In the genomic region with DNA sequence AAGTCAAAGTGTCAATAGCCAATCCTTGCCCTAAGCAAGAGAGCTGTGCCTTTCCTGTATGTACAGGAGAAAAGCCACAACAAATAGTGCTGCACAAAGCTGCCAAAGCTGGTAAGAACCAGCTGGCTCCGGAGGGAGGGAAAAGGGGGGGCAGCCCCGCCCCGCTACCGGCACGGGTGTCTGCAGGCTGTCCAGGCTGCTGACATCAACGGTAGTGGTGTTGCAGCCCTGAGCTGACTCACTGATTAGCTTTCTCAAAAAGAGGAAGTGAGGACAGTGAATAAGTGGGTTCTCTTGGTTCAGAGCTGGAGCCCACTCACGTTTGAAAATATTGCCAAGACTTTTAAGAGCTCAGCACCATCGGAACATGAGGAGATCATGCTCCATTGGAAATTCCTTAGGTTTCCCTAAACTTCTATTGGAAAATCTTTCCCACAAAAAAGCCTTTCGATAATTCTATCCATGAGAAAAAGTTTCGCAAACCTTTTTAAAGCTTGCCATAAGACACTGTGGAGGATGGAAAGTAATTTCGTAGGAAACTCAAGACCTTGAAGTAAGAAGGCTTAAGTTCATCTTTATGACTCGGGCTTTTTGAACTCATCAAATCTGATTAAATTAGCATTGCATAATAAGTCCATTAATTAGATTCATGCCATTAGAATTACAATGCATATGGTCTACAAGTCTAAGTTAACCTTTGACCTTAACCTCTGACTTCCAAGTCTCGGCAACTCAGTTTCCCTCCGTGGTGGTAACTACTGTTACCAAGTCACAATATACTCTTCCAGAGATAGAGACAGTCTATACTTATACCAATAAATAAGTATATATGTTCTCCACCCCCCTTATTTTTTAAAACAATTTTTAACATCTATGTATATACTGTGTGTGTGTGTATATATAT, we compare ENCODE assay signal across 1 cellular context.
TF ChIP-seq lines count a peak whose summit lies in the region.

No MANE protein-coding gene starts in this region.

TF ChIP-seq in K562, 482 proteins besides CTCF, POLR2A, EP300 and RAD21 (continued from another document and continues in another):
- TF ChIP-seq, protein P1, sequence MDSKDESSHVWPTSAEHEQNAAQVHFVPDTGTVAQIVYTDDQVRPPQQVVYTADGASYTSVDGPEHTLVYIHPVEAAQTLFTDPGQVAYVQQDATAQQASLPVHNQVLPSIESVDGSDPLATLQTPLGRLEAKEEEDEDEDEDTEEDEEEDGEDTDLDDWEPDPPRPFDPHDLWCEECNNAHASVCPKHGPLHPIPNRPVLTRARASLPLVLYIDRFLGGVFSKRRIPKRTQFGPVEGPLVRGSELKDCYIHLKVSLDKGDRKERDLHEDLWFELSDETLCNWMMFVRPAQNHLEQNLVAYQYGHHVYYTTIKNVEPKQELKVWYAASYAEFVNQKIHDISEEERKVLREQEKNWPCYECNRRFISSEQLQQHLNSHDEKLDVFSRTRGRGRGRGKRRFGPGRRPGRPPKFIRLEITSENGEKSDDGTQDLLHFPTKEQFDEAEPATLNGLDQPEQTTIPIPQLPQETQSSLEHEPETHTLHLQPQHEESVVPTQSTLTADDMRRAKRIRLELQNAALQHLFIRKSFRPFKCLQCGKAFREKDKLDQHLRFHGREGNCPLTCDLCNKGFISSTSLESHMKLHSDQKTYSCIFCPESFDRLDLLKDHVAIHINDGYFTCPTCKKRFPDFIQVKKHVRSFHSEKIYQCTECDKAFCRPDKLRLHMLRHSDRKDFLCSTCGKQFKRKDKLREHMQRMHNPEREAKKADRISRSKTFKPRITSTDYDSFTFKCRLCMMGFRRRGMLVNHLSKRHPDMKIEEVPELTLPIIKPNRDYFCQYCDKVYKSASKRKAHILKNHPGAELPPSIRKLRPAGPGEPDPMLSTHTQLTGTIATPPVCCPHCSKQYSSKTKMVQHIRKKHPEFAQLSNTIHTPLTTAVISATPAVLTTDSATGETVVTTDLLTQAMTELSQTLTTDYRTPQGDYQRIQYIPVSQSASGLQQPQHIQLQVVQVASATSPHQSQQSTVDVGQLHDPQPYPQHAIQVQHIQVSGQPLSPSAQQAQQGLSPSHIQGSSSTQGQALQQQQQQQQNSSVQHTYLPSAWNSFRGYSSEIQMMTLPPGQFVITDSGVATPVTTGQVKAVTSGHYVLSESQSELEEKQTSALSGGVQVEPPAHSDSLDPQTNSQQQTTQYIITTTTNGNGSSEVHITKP (IDR thresholded peaks at IDR 0.05; ENCODE audit: partially characterized antibody), result peak; percentile 39
- TF ChIP-seq SMARCC2 (IDR thresholded peaks at IDR 0.05; ENCODE audit: low read depth) (peak; percentile 95), STAT6 (CRISPR knock-in tag; IDR thresholded peaks at IDR 0.05) (no peak), KLF16 (IDR thresholded peaks at IDR 0.05) (peak; percentile 100), CHD7 (IDR thresholded peaks at IDR 0.05; ENCODE audit: low read depth, low read length) (no peak), ZNF57 (CRISPR knock-in tag; IDR thresholded peaks at IDR 0.05) (no peak), NR0B1 (IDR thresholded peaks at IDR 0.05; ENCODE audit: partially characterized antibody) (no peak), E2F3 (CRISPR knock-in tag; IDR thresholded peaks at IDR 0.05) (no peak), SMARCA4 (IDR thresholded peaks at IDR 0.05) (peak; percentile 98), FOXJ3 (CRISPR knock-in tag; IDR thresholded peaks at IDR 0.05) (no peak), RBM25 (IDR thresholded peaks at IDR 0.05; ENCODE audit: low read depth, low read length, severe bottlenecking) (no peak), NR4A1 (CRISPR knock-in tag; IDR thresholded peaks at IDR 0.05) (no peak), NR4A1 (tag; IDR thresholded peaks at IDR 0.05) (peak; percentile 62), KDM4B (IDR thresholded peaks at IDR 0.05; ENCODE audit: borderline replicate concordance in 2 of 2, low read depth in 1 of 2) (peak in 1 of 2 experiments; percentile 98; a peak in 2 of 4 replicates), ILF3 (IDR thresholded peaks at IDR 0.05; ENCODE audit: borderline replicate concordance) (no peak), PATZ1 (CRISPR knock-in tag; IDR thresholded peaks at IDR 0.05; ENCODE audit: borderline replicate concordance) (no peak), ELK1 (CRISPR knock-in tag; IDR thresholded peaks at IDR 0.05) (no peak), YY1 (IDR thresholded peaks at IDR 0.05; ENCODE audit: borderline replicate concordance in 1 of 3, control insufficient read depth in 1 of 3, extremely low read depth in 1 of 3, insufficient read depth in 3 of 3, insufficient read length in 1 of 3, insufficient replicate concordance in 2 of 3, low read depth in 1 of 3, low read length in 2 of 3) (peak in 2 of 3 experiments; percentile 14 to 60), ZNF764 (CRISPR knock-in tag; IDR thresholded peaks at IDR 0.05; ENCODE audit: low read depth) (no peak), RFX7 (CRISPR knock-in tag; IDR thresholded peaks at IDR 0.05) (no peak), ZNF639 (CRISPR knock-in tag; conservative IDR thresholded peaks at IDR 0.05 in 1 of 2, IDR thresholded peaks at IDR 0.05 in 1 of 2) (peak in 1 of 2 experiments; percentile 78; a peak in 2 of 4 replicates)
